In genomic region chr7:84746347-84746746, GRCh38 we compare ENCODE assay signal across 24 cellular contexts.
A peak's percentile ranks its signal among the peaks of the same experiment; 100 is the strongest.
DNase-seq lines count a peak whose midpoint lies in the region; ATAC-seq and TF ChIP-seq lines count a peak whose summit lies in the region.
"Had no signal": no experiment of that assay in that cellular context is flagged by ENCODE, and none has a peak within 500 bp of the region (broad histone marks: within the 10 kb centered on the region; RNA-seq: fewer than 3 reads in every experiment).

No MANE protein-coding gene starts in this region.

- DNase-seq in GM03348 (ENCODE audit: low spot score) (peak; percentile 66), NCI-H2171 (lab: John Stamatoyannopoulos, UW) (peak; percentile 92), fibroblast of the aortic adventitia (ENCODE audit: low read depth) (peak; percentile 46), gastrocnemius medialis (no peak), ecto neural progenitor cell (ENCODE audit: low spot score) (no peak)
- DNase-seq: amniotic stem cell; DMS53; heart right ventricle; kidney; midbrain; NCI-H1417 treated with DMSO at 0.1 percent for 48 hours; NCI-H446; nucleus accumbens; SHP77 treated with DMSO at 0.1 percent for 48 hours; stimulated activated CD4-positive, alpha-beta T cell treated with anti-CD3 and anti-CD28 coated beads, Interleukin-4, amount 100 ng/mL, for 4 hours; T-helper 9 cell; thyroid gland had no signal

- TF ChIP-seq CTCF in fibroblast of the aortic adventitia (IDR thresholded peaks at IDR 0.05; ENCODE audit: insufficient read depth, low read length) (no peak), gastrocnemius medialis (IDR thresholded peaks at IDR 0.05 in 4 of 5, conservative IDR thresholded peaks at IDR 0.05 in 1 of 5) (no peak)

- H3K27ac ChIP-seq in gastrocnemius medialis = no peak overlapping the region
- H3K27ac ChIP-seq: heart right ventricle, HL-60, KMS-11, thyroid gland had no signal

- intact Hi-C loops in gastrocnemius medialis (cut with DNase I; ENCODE audit: low total_unique reads) = no loop called here

- no peaks in the 10 kb centered on the region for H3K9me3 ChIP-seq in gastrocnemius medialis
- H3K9me3 ChIP-seq: heart right ventricle, thyroid gland had no signal

- no peak for TF ChIP-seq POLR2A in gastrocnemius medialis (IDR thresholded peaks at IDR 0.05)

- in situ Hi-C loops in gastrocnemius medialis (cut with MboI; ENCODE audit: low sequenced_read_pairs in 4 of 4) = no loop called here

- H3K4me3 ChIP-seq in fibroblast of the aortic adventitia (ENCODE audit: low read depth, low read length) (no peak overlapping the region), gastrocnemius medialis (no peak overlapping the region)
- H3K4me3 ChIP-seq: heart right ventricle, skin epidermis, thyroid gland had no signal

- H3K27me3 ChIP-seq in gastrocnemius medialis = no peaks in the 10 kb centered on the region
- H3K27me3 ChIP-seq: heart right ventricle, thyroid gland had no signal

- H3K4me1 ChIP-seq in gastrocnemius medialis = no peaks in the 10 kb centered on the region
- H3K4me1 ChIP-seq: heart right ventricle, thyroid gland had no signal

- H3K36me3 ChIP-seq in gastrocnemius medialis = no peaks in the 10 kb centered on the region
- H3K36me3 ChIP-seq: heart right ventricle, thyroid gland had no signal

- ATAC-seq in gastrocnemius medialis = peak; percentile 66 to 72
- ATAC-seq in GM21528 (IDR thresholded peaks at IDR 0.05; ENCODE audit: low FRiP score, unreplicated experiment) = no peak
- no peak for ATAC-seq in HG03342 (IDR thresholded peaks at IDR 0.05; ENCODE audit: unreplicated experiment)
- ATAC-seq in GM18861 (IDR thresholded peaks at IDR 0.05; ENCODE audit: unreplicated experiment) = no peak
- ATAC-seq: activated CD4-positive, CD25-positive, alpha-beta regulatory T cell treated with anti-CD3 and anti-CD28 coated beads, Interleukin-2, amount 50 U/mL, for 24 hours had no signal

Comparison
In these comparisons a context has a peak if more than half of its experiments do, and no peak if none do; other contexts are left out.
1. DNase-seq: peak in GM03348 (single experiment), NCI-H2171 (single experiment) and fibroblast of the aortic adventitia (single experiment); none in gastrocnemius medialis (0 of 2) and ecto neural progenitor cell (single experiment).
2. ATAC-seq: peak in gastrocnemius medialis (2 of 2); none in GM21528 (single experiment), HG03342 (single experiment) and GM18861 (single experiment).